ENCODE assay signal across 9 cellular contexts in genomic region chr17:30344283-30345088, GRCh38. TPM values are rescaled to one million over a fixed set of nuclear protein-coding genes. Genes with fewer than 3 reads are reported as not detected.
DNase-seq lines count a peak whose midpoint lies in the region; ATAC-seq, FAIRE-seq and TF ChIP-seq lines count a peak whose summit lies in the region.
"Had no signal": no experiment of that assay in that cellular context is flagged by ENCODE, and none has a peak within 500 bp of the region (broad histone marks: within the 10 kb centered on the region; RNA-seq: fewer than 3 reads in every experiment).

No MANE protein-coding gene starts in this region.

- H3K4me1 ChIP-seq in pancreas, result peaks cover 29 to 35% (median 32%) of the 10 kb centered on the region in 3 donors

- H3K4me3 ChIP-seq in foreskin fibroblast (ENCODE audit: low read depth in 1 of 2, low read length in 2 of 2), result no peak overlapping the region
- peak overlapping the region in 1 of 4 donors; percentile 4 for H3K4me3 ChIP-seq in pancreas

- intact Hi-C loops in pancreas (cut with DNase I), result no loop called here

- no peaks in the 10 kb centered on the region for H3K4me1 Mint-ChIP-seq in glutamatergic neuron (ENCODE audit: low read depth, unreplicated experiment)
- peaks cover 6% of the 10 kb centered on the region for H3K4me1 Mint-ChIP-seq in T-helper 2 cell treated with Interferon-gamma antibody and Interleukin-4, amounts not matched to agents 5 μg/mL and 100 μg/mL, for 36 hours (ENCODE audit: low read depth)

- WGBS in pancreas, 2 donors, result 4 to 7% methylated on average over 9 of the region's 9 CpGs

- in situ Hi-C loops in SK-MEL-5 (cut with HindIII; ENCODE audit: low pct_unique_long_range_greater_than_20kb, low sequenced_read_pairs), result no loop called here

- no peak overlapping the region for H3K4me3 Mint-ChIP-seq in glutamatergic neuron (ENCODE audit: unreplicated experiment)
- no peak overlapping the region for H3K4me3 Mint-ChIP-seq in T-helper 2 cell treated with Interferon-gamma antibody and Interleukin-4, amounts not matched to agents 5 μg/mL and 100 μg/mL, for 36 hours

- H3K9me3 ChIP-seq in pancreas, result no peaks in the 10 kb centered on the region

- FAIRE-seq in pancreas (lab: Jason Lieb, UNC), result no peak
- FAIRE-seq: keratinocyte had no signal

- no peak overlapping the region for H3K27ac Mint-ChIP-seq in glutamatergic neuron (ENCODE audit: unreplicated experiment)
- H3K27ac Mint-ChIP-seq in T-helper 2 cell treated with Interferon-gamma antibody and Interleukin-4, amounts not matched to agents 5 μg/mL and 100 μg/mL, for 36 hours, result no peak overlapping the region

- H3K27ac ChIP-seq in pancreas, result peak overlapping the region; percentile 60 to 92 (median 78)

- no peaks in the 10 kb centered on the region for H3K36me3 Mint-ChIP-seq in glutamatergic neuron (ENCODE audit: unreplicated experiment)
- no peaks in the 10 kb centered on the region for H3K36me3 Mint-ChIP-seq in T-helper 2 cell treated with Interferon-gamma antibody and Interleukin-4, amounts not matched to agents 5 μg/mL and 100 μg/mL, for 36 hours (ENCODE audit: low read depth)

- peak; percentile 80 to 84 (median 82) for ATAC-seq in pancreas
- no peak for ATAC-seq in HG02981 (IDR thresholded peaks at IDR 0.05; ENCODE audit: unreplicated experiment)

- TF ChIP-seq CTCF in foreskin fibroblast (IDR thresholded peaks at IDR 0.05; ENCODE audit: low read depth, low read length) (no peak), pancreas (IDR thresholded peaks at IDR 0.05) (no peak), glutamatergic neuron (IDR thresholded peaks at IDR 0.05; ENCODE audit: partially characterized antibody, unreplicated experiment) (no peak)

- no peaks in the 10 kb centered on the region for H3K27me3 ChIP-seq in pancreas

- no peaks in the 10 kb centered on the region for H3K9me3 Mint-ChIP-seq in glutamatergic neuron (ENCODE audit: unreplicated experiment)
- H3K9me3 Mint-ChIP-seq in T-helper 2 cell treated with Interferon-gamma antibody and Interleukin-4, amounts not matched to agents 5 μg/mL and 100 μg/mL, for 36 hours, result no peaks in the 10 kb centered on the region

- peaks cover 1% of the 10 kb centered on the region for H3K27me3 Mint-ChIP-seq in glutamatergic neuron (ENCODE audit: unreplicated experiment)
- H3K27me3 Mint-ChIP-seq in T-helper 2 cell treated with Interferon-gamma antibody and Interleukin-4, amounts not matched to agents 5 μg/mL and 100 μg/mL, for 36 hours (ENCODE audit: low read depth), result no peaks in the 10 kb centered on the region

- no peaks in the 10 kb centered on the region for H3K36me3 ChIP-seq in pancreas

- peak; percentile 62 for DNase-seq in KG1 (lab: John Stamatoyannopoulos, UW)
- DNase-seq in SK-MEL-5 (ENCODE audit: low read depth, low spot score), result peak; percentile 92
- peak; percentile 43 to 64 for DNase-seq in foreskin fibroblast
- DNase-seq in pancreas, result peak; percentile 67 to 83 (median 68)
- DNase-seq in dedifferentiated amniotic fluid mesenchymal stem cell (ENCODE audit: extremely low spot score), result no peak
- DNase-seq in glutamatergic neuron, result no peak
- DNase-seq in T-helper 2 cell treated with Interferon-gamma antibody and Interleukin-4, amounts not matched to agents 5 μg/mL and 100 μg/mL, for 36 hours (ENCODE audit: low spot score), result no peak

RNA-seq across cellular contexts. Expression of gene TMIGD1, which starts 10.6 kb away (rescaled TPM):
- not detected in 2 replicates for total RNA-seq in SK-MEL-5 (2014; rRNA removed; shearing (Covaris generic))
- polyA plus RNA-seq in SK-MEL-5 (2015; cell fraction: cytosol; rRNA removed), result not detected in 2 replicates
- polyA plus RNA-seq in SK-MEL-5 (2015; cell fraction: nucleus; rRNA removed), result not detected in 2 replicates
- total RNA-seq in pancreas (not detected), glutamatergic neuron (ENCODE audit: unreplicated experiment) (not detected)
- polyA plus RNA-seq in pancreas, result not detected
- polyA plus RNA-seq: keratinocyte had no signal

RNA-seq across cellular contexts. Expression of gene CPD, which starts 34.2 kb away (rescaled TPM):
- 41.9 and 53.2 TPM in 2 replicates for total RNA-seq in SK-MEL-5 (2014; rRNA removed; shearing (Covaris generic))
- polyA plus RNA-seq in SK-MEL-5 (2015; cell fraction: cytosol; rRNA removed), result 17.1 and 19.3 TPM in 2 replicates
- polyA plus RNA-seq in SK-MEL-5 (2015; cell fraction: nucleus; rRNA removed), result 5.8 and 8.6 TPM in 2 replicates
- total RNA-seq in pancreas (10 to 100 TPM; 31.9 to 48.4 (median 33.6) TPM), glutamatergic neuron (ENCODE audit: unreplicated experiment) (29.8 TPM)
- polyA plus RNA-seq in pancreas, result 10 to 100 TPM in 1 of 2 donors, 1 to 10 TPM in 1; 4.6 to 12.9 TPM

RNA-seq across cellular contexts. Expression of gene BLMH, which starts 52.7 kb away (rescaled TPM):
- 24.0 and 25.8 TPM in 2 replicates for total RNA-seq in SK-MEL-5 (2014; rRNA removed; shearing (Covaris generic))
- 36.4 and 39.6 TPM in 2 replicates for polyA plus RNA-seq in SK-MEL-5 (2015; cell fraction: cytosol; rRNA removed)
- 36.3 and 49.8 TPM in 2 replicates for polyA plus RNA-seq in SK-MEL-5 (2015; cell fraction: nucleus; rRNA removed)
- total RNA-seq in pancreas (10 to 100 TPM; 16.3 to 24.6 (median 17.6) TPM), glutamatergic neuron (ENCODE audit: unreplicated experiment) (103 TPM)
- 10 to 100 TPM; 11.8 to 22.7 TPM for polyA plus RNA-seq in pancreas

Comparison
In these comparisons a context has a peak if more than half of its experiments do, and no peak if none do; other contexts are left out.
1. DNase-seq: peak in KG1 (single experiment), SK-MEL-5 (single experiment), foreskin fibroblast (2 of 2) and pancreas (6 of 6); none in dedifferentiated amniotic fluid mesenchymal stem cell (single experiment), glutamatergic neuron (single experiment) and T-helper 2 cell treated with Interferon-gamma antibody and Interleukin-4, amounts not matched to agents 5 μg/mL and 100 μg/mL, for 36 hours (single experiment).